ENCODE assay signal across 1 cellular context in the genomic region with DNA sequence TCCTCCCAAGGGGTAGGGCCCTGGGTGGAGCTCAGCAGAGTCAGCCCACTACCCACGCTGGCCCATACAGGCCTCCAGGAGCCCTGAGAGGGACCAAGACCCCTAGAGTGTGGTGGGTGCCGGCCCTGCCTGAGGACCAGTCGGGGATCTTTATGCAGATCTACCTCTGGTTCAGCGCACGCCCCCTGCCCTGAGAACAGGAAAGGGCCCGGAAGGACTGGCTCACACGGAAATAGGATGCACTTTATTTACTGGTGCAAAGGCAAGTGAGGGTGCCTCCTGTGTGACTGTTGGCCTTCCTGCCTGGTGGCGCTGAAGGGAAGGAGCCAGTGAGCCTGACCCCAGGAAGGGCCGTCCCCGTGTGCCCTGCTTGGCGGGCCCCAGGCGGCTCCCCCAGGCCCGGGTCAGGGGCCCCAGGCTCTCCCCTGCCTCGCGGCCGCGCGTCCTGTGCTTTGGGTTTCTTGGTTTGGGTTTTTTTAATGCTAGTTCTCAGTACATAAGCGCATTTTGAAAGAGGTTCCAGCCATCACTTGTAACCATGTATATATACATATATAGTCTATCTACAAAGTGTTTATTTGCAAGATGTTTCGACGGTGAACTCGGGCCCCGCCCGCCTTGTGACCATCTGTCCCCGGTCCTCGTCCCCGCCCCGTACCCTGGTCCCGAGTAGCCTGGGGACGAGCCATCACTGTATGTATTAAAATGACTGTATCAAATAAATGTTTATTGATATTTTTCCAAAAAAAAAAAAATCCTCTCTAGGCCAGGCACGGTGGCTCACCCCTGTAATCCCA.
TF ChIP-seq lines count a peak whose summit lies in the region.

No MANE protein-coding gene starts in this region.

TF ChIP-seq in GM12891, 5 proteins besides CTCF, POLR2A, EP300 and RAD21:
- TF ChIP-seq POU2F2 (IDR thresholded peaks at IDR 0.05; ENCODE audit: low read depth, low read length), result no peak
- no peak for TF ChIP-seq SPI1 (IDR thresholded peaks at IDR 0.05; ENCODE audit: low read depth, low read length)
- no peak for TF ChIP-seq POLR2AphosphoS5 (IDR thresholded peaks at IDR 0.05; ENCODE audit: low read depth, low read length)
- no peak for TF ChIP-seq PAX5 (IDR thresholded peaks at IDR 0.05; ENCODE audit: insufficient read depth, low read length, severe bottlenecking)
- no peak for TF ChIP-seq TAF1 (IDR thresholded peaks at IDR 0.05; ENCODE audit: low read depth, low read length)
